17 cellular contexts compared by ENCODE assay signal in the genomic region with DNA sequence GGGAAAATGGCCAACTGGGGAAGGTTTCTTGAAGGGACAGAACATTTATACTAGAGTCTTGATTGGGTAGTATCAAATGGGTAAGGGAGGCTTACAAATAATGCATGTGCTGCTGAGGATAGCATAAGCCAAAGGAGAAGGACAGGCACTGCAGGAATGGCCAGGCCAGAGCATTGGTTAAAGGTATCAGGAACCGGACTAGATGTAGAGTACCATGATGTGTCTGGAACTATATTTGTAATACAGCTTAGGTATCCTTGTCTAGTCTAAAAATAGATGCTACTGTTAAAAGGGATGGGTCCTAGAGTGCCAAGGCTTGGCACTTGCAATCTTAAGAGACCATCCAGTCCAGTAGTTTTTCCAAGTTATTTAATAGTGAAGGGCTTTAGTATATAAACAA. TPM values are rescaled to one million over a fixed set of nuclear protein-coding genes. Genes with fewer than 3 reads are reported as not detected.
A peak's percentile ranks its signal among the peaks of the same experiment; 100 is the strongest.
DNase-seq lines count a peak whose midpoint lies in the region; ATAC-seq, FAIRE-seq and TF ChIP-seq lines count a peak whose summit lies in the region.
"Had no signal": no experiment of that assay in that cellular context is flagged by ENCODE, and none has a peak within 500 bp of the region (broad histone marks: within the 10 kb centered on the region; RNA-seq: fewer than 3 reads in every experiment).

No MANE protein-coding gene starts in this region.

- no peak for FAIRE-seq in GM12891 (lab: Jason Lieb, UNC)
- FAIRE-seq: RCC 7860 had no signal

- intact Hi-C loops in activated CD4-positive, alpha-beta memory T cell treated with anti-CD3 and anti-CD28 coated beads for 36 hours (cut with micrococcal nuclease) = loop anchor here (1.0 kb wide), 1 partner anchor 18 kb away; no protein-coding TSS in a partner anchor
- intact Hi-C loops in sciatic nerve (cut with DNase I) = no loop called here

- CTCF ChIA-PET in activated CD4-positive, alpha-beta memory T cell treated with anti-CD3 and anti-CD28 coated beads for 36 hours (lab: Charles Lee) = interaction anchor here (0.7 to 2.6 kb wide), 4 partner anchors 16 to 37 kb away, joined by 3 to 8 read pairs (median 6); a partner anchor contains a TSS
- CTCF ChIA-PET in activated CD4-positive, alpha-beta memory T cell treated with anti-CD3 and anti-CD28 coated beads, Interleukin-2, amount 10 ng/mL, durations not matched to agents 7 days and 5 days (lab: Charles Lee) = interaction anchor here (3.1 kb wide), 1 partner anchor 14 kb away, joined by 13 read pairs; no protein-coding TSS in a partner anchor

- peak overlapping the region; percentile 63 for H3K27ac Mint-ChIP-seq in activated CD4-positive, alpha-beta memory T cell treated with anti-CD3 and anti-CD28 coated beads for 36 hours
- H3K27ac Mint-ChIP-seq in activated CD4-positive, alpha-beta memory T cell treated with anti-CD3 and anti-CD28 coated beads, Interleukin-2, amount 10 ng/mL, durations not matched to agents 7 days and 5 days = no peak overlapping the region
- H3K27ac Mint-ChIP-seq in natural killer cell treated with Interleukin-12 subunit alpha and Interleukin-12 subunit beta and Interleukin-15 and Interleukin-18, amount 100 ng/mL, for 72 hours = peak overlapping the region; percentile 32 to 66

- H3K4me3 Mint-ChIP-seq in activated CD4-positive, alpha-beta memory T cell treated with anti-CD3 and anti-CD28 coated beads for 36 hours = no peak overlapping the region
- H3K4me3 Mint-ChIP-seq in activated CD4-positive, alpha-beta memory T cell treated with anti-CD3 and anti-CD28 coated beads, Interleukin-2, amount 10 ng/mL, durations not matched to agents 7 days and 5 days = no peak overlapping the region
- H3K4me3 Mint-ChIP-seq in natural killer cell treated with Interleukin-12 subunit alpha and Interleukin-12 subunit beta and Interleukin-15 and Interleukin-18, amount 100 ng/mL, for 72 hours = no peak overlapping the region
- H3K4me3 Mint-ChIP-seq: neural crest cell had no signal

- peaks cover 17% of the 10 kb centered on the region for H3K9me3 Mint-ChIP-seq in activated CD4-positive, alpha-beta memory T cell treated with anti-CD3 and anti-CD28 coated beads for 36 hours
- peaks cover 22% of the 10 kb centered on the region for H3K9me3 Mint-ChIP-seq in activated CD4-positive, alpha-beta memory T cell treated with anti-CD3 and anti-CD28 coated beads, Interleukin-2, amount 10 ng/mL, durations not matched to agents 7 days and 5 days
- H3K9me3 Mint-ChIP-seq in natural killer cell treated with Interleukin-12 subunit alpha and Interleukin-12 subunit beta and Interleukin-15 and Interleukin-18, amount 100 ng/mL, for 72 hours = peaks cover 10% of the 10 kb centered on the region

- no peak for DNase-seq in activated CD4-positive, alpha-beta memory T cell treated with anti-CD3 and anti-CD28 coated beads for 36 hours
- DNase-seq in activated CD4-positive, alpha-beta memory T cell treated with anti-CD3 and anti-CD28 coated beads, Interleukin-2, amount 10 ng/mL, durations not matched to agents 7 days and 5 days = no peak
- no peak for DNase-seq in GM12891 (ENCODE audit: insufficient read length, low spot score)
- peak; percentile 17 for DNase-seq in astrocyte of the hippocampus (ENCODE audit: low read depth, low spot score)
- DNase-seq in natural killer cell treated with Interleukin-12 subunit alpha and Interleukin-12 subunit beta and Interleukin-15 and Interleukin-18, amount 100 ng/mL, for 72 hours (ENCODE audit: low spot score) = no peak
- no peak for DNase-seq in SK-N-DZ (ENCODE audit: low spot score)
- no peak for DNase-seq in GF-D8 (lab: John Stamatoyannopoulos, UW)
- no peak for DNase-seq in sciatic nerve (ENCODE audit: low spot score)
- DNase-seq: activated CD8-positive, alpha-beta memory T cell treated with anti-CD3 and anti-CD28 coated beads for 24 hours; activated effector memory CD4-positive, alpha-beta T cell treated with Interleukin-2 at 50 U/mL for 16 hours; body of pancreas; EL; mammary epithelial cell; NCI-H1417 treated with DMSO at 0.1 percent for 48 hours; stimulated activated naive CD4-positive, alpha-beta T cell had no signal

- no peak for ATAC-seq in natural killer cell treated with Interleukin-12 subunit alpha and Interleukin-12 subunit beta and Interleukin-15 and Interleukin-18, amount 100 ng/mL, for 72 hours
- no peak for ATAC-seq in sciatic nerve

- peaks cover 80% of the 10 kb centered on the region for H3K36me3 Mint-ChIP-seq in activated CD4-positive, alpha-beta memory T cell treated with anti-CD3 and anti-CD28 coated beads for 36 hours
- H3K36me3 Mint-ChIP-seq in activated CD4-positive, alpha-beta memory T cell treated with anti-CD3 and anti-CD28 coated beads, Interleukin-2, amount 10 ng/mL, durations not matched to agents 7 days and 5 days (ENCODE audit: low read depth) = peaks cover 91% of the 10 kb centered on the region
- peaks cover 46% of the 10 kb centered on the region for H3K36me3 Mint-ChIP-seq in natural killer cell treated with Interleukin-12 subunit alpha and Interleukin-12 subunit beta and Interleukin-15 and Interleukin-18, amount 100 ng/mL, for 72 hours

- POLR2A ChIA-PET in activated CD4-positive, alpha-beta memory T cell treated with anti-CD3 and anti-CD28 coated beads for 36 hours (lab: Charles Lee) = interaction anchor here (1.0 to 2.4 kb wide), 5 partner anchors 7 to 21 kb away, joined by 3 to 13 read pairs (median 4); a partner anchor contains a TSS
- POLR2A ChIA-PET in activated CD4-positive, alpha-beta memory T cell treated with anti-CD3 and anti-CD28 coated beads, Interleukin-2, amount 10 ng/mL, durations not matched to agents 7 days and 5 days (lab: Charles Lee) = interaction anchor here (0.9 to 2.6 kb wide), 7 partner anchors 13 to 47 kb away, joined by 3 to 15 read pairs (median 4); a partner anchor contains a TSS

- TF ChIP-seq POLR2A in GM12891 (IDR thresholded peaks at IDR 0.05; ENCODE audit: low read depth, low read length) = no peak

- no peaks in the 10 kb centered on the region for H3K27me3 Mint-ChIP-seq in activated CD4-positive, alpha-beta memory T cell treated with anti-CD3 and anti-CD28 coated beads for 36 hours
- H3K27me3 Mint-ChIP-seq in activated CD4-positive, alpha-beta memory T cell treated with anti-CD3 and anti-CD28 coated beads, Interleukin-2, amount 10 ng/mL, durations not matched to agents 7 days and 5 days = no peaks in the 10 kb centered on the region
- no peaks in the 10 kb centered on the region for H3K27me3 Mint-ChIP-seq in natural killer cell treated with Interleukin-12 subunit alpha and Interleukin-12 subunit beta and Interleukin-15 and Interleukin-18, amount 100 ng/mL, for 72 hours

- H3K4me1 Mint-ChIP-seq in activated CD4-positive, alpha-beta memory T cell treated with anti-CD3 and anti-CD28 coated beads for 36 hours (ENCODE audit: low read depth) = peaks cover 61% of the 10 kb centered on the region
- H3K4me1 Mint-ChIP-seq in activated CD4-positive, alpha-beta memory T cell treated with anti-CD3 and anti-CD28 coated beads, Interleukin-2, amount 10 ng/mL, durations not matched to agents 7 days and 5 days = peaks cover 25% of the 10 kb centered on the region
- peaks cover 23 to 33% of the 10 kb centered on the region in 2 donors for H3K4me1 Mint-ChIP-seq in natural killer cell treated with Interleukin-12 subunit alpha and Interleukin-12 subunit beta and Interleukin-15 and Interleukin-18, amount 100 ng/mL, for 72 hours (ENCODE audit: low read depth in 2 of 2)

TF ChIP-seq in GM12891, 5 proteins besides CTCF, POLR2A, EP300 and RAD21:
- TF ChIP-seq POU2F2 (IDR thresholded peaks at IDR 0.05; ENCODE audit: low read depth, low read length) (no peak), POLR2AphosphoS5 (IDR thresholded peaks at IDR 0.05; ENCODE audit: low read depth, low read length) (peak; percentile 45; the same call in 1 of the 2 replicates)
TF ChIP-seq in GM12891: peak in this region for 1.

RNA-seq across cellular contexts. Expression of a gene that starts 20.3 kb away (rescaled TPM):
- total RNA-seq in activated CD4-positive, alpha-beta memory T cell treated with anti-CD3 and anti-CD28 coated beads for 36 hours = 10 to 100 TPM; 44.7 to 47.8 TPM
- total RNA-seq in activated CD4-positive, alpha-beta memory T cell treated with anti-CD3 and anti-CD28 coated beads, Interleukin-2, amount 10 ng/mL, durations not matched to agents 7 days and 5 days = 10 to 100 TPM; 42.1 to 42.5 TPM
- polyA plus RNA-seq in GM12891 (2012; ENCODE audit: low read depth, missing spikeins) = 90.1 TPM
- 10 to 100 TPM; 45.8 to 58.3 TPM for total RNA-seq in natural killer cell treated with Interleukin-12 subunit alpha and Interleukin-12 subunit beta and Interleukin-15 and Interleukin-18, amount 100 ng/mL, for 72 hours
- polyA plus RNA-seq in SK-N-DZ (2014; cell fraction: cytosol; rRNA removed) = 45.1 and 51.5 TPM in 2 replicates
- 86.3 and 111 TPM in 2 replicates for polyA plus RNA-seq in SK-N-DZ (2014; cell fraction: nucleus; rRNA removed)
- total RNA-seq in sciatic nerve = 24.6 TPM

RNA-seq across cellular contexts. Expression of a gene that starts 47.0 kb away (rescaled TPM):
- total RNA-seq in activated CD4-positive, alpha-beta memory T cell treated with anti-CD3 and anti-CD28 coated beads for 36 hours = 10 to 100 TPM; 62.7 to 71.1 TPM
- 10 to 100 TPM; 95.3 to 97.8 TPM for total RNA-seq in activated CD4-positive, alpha-beta memory T cell treated with anti-CD3 and anti-CD28 coated beads, Interleukin-2, amount 10 ng/mL, durations not matched to agents 7 days and 5 days
- 53.0 TPM for polyA plus RNA-seq in GM12891 (2012; ENCODE audit: low read depth, missing spikeins)
- 100 to 1,000 TPM; 144 to 166 TPM for total RNA-seq in natural killer cell treated with Interleukin-12 subunit alpha and Interleukin-12 subunit beta and Interleukin-15 and Interleukin-18, amount 100 ng/mL, for 72 hours
- 43.8 and 80.3 TPM in 2 replicates for polyA plus RNA-seq in SK-N-DZ (2014; cell fraction: cytosol; rRNA removed)
- polyA plus RNA-seq in SK-N-DZ (2014; cell fraction: nucleus; rRNA removed) = 329 and 349 TPM in 2 replicates
- 147 TPM for total RNA-seq in sciatic nerve
